36 cellular contexts compared by ENCODE assay signal in genomic region chr7:83751217-83751616, GRCh38.
DNase-seq lines count a peak whose midpoint lies in the region; ATAC-seq and TF ChIP-seq lines count a peak whose summit lies in the region.
"Had no signal": no experiment of that assay in that cellular context is flagged by ENCODE, and none has a peak within 500 bp of the region (broad histone marks: within the 10 kb centered on the region; RNA-seq: fewer than 3 reads in every experiment).

No MANE protein-coding gene starts in this region.

- no peaks in the 10 kb centered on the region for H3K79me2 ChIP-seq in fibroblast of lung (ENCODE audit: control insufficient read depth, insufficient read depth, low read length)
- H3K79me2 ChIP-seq: hepatocyte had no signal

- no peaks in the 10 kb centered on the region for H4K20me1 ChIP-seq in fibroblast of lung (ENCODE audit: control insufficient read depth, extremely low read depth, insufficient read depth, low read length)

- 87 to 98% (median 94%) methylated on average over 1 of the region's 1 CpG for WGBS in psoas muscle, 3 donors

- H3K27me3 ChIP-seq in fibroblast of lung (ENCODE audit: control insufficient read depth, insufficient read depth, low read length) (no peaks in the 10 kb centered on the region), psoas muscle (ENCODE audit: insufficient read depth in 3 of 3, low read length in 2 of 3) (no peaks in the 10 kb centered on the region)
- H3K27me3 ChIP-seq: colonic mucosa, esophagus squamous epithelium, hepatocyte, transverse colon had no signal

- peaks cover 6% of the 10 kb centered on the region for H3K4me1 Mint-ChIP-seq in mesothelial cell of epicardium
- H3K4me1 Mint-ChIP-seq: activated B cell treated with CpG ODN at 0.5 μM for 24 hours; activated naive CD8-positive, alpha-beta T cell treated with anti-CD3 and anti-CD28 coated beads for 36 hours; B cell; brain; CD8-positive, alpha-beta memory T cell; immature natural killer cell had no signal

- peaks cover 21% of the 10 kb centered on the region for H3K9me3 Mint-ChIP-seq in mesothelial cell of epicardium

- H3K4me3 Mint-ChIP-seq in mesothelial cell of epicardium, result no peak overlapping the region
- H3K4me3 Mint-ChIP-seq: activated B cell treated with CpG ODN at 0.5 μM for 24 hours; activated CD4-positive, alpha-beta memory T cell treated with anti-CD3 and anti-CD28 coated beads for 36 hours; activated naive CD8-positive, alpha-beta T cell treated with anti-CD3 and anti-CD28 coated beads for 36 hours; B cell; brain; CD8-positive, alpha-beta memory T cell; effector memory CD8-positive, alpha-beta T cell; immature natural killer cell had no signal

- peak; percentile 27 for DNase-seq in Daoy (ENCODE audit: low read depth)
- DNase-seq in amniotic stem cell (lab: John Stamatoyannopoulos, UW), result peak; percentile 3
- peak; percentile 32 to 45 for DNase-seq in fibroblast of lung (ENCODE audit: low read depth in 2 of 2)
- no peak for DNase-seq in mesothelial cell of epicardium (ENCODE audit: low spot score in 2 of 2, unreplicated experiment in 2 of 2)
- no peak for DNase-seq in activated CD4-positive, alpha-beta T cell treated with anti-CD3 and anti-CD28 coated beads, Interleukin-2, amount 50 U/mL, for 1 hour
- DNase-seq in psoas muscle, result no peak
- DNase-seq in iPS-NIHi7 (ENCODE audit: extremely low spot score), result no peak
- no peak for DNase-seq in NCI-H526 (lab: John Stamatoyannopoulos, UW)
- DNase-seq: activated B cell treated with CpG ODN at 0.5 μM for 24 hours; activated CD4-positive, alpha-beta memory T cell treated with anti-CD3 and anti-CD28 coated beads for 36 hours; activated CD8-positive, alpha-beta memory T cell treated with anti-CD3 and anti-CD28 coated beads, Interleukin-2, amount 50 U/mL, for 48 hours; activated naive CD8-positive, alpha-beta T cell treated with anti-CD3 and anti-CD28 coated beads for 36 hours; CD8-positive, alpha-beta memory T cell; colonic mucosa; effector memory CD8-positive, alpha-beta T cell; esophagus squamous epithelium; GF-D8; immature natural killer cell; left ventricle myocardium superior; MM.1S; mucosa of descending colon; NCI-H1417; NCI-H2107; NCI-H510A treated with DMSO at 0.1 percent for 48 hours; NK-92 treated with Interleukin-12 subunit alpha and Interleukin-12 subunit beta, amount 100 ng/mL, for 24 hours; posterior cingulate gyrus; SIG-M5; SW 1271; T1000; transverse colon had no signal

- H3K36me3 ChIP-seq in fibroblast of lung (ENCODE audit: control insufficient read depth, insufficient read depth, low read length), result no peaks in the 10 kb centered on the region
- no peaks in the 10 kb centered on the region for H3K36me3 ChIP-seq in psoas muscle (ENCODE audit: insufficient read depth in 1 of 2, low read depth in 1 of 2)
- H3K36me3 ChIP-seq: colonic mucosa, esophagus squamous epithelium, transverse colon had no signal

- H3K9me3 ChIP-seq in fibroblast of lung (ENCODE audit: control insufficient read depth, insufficient read depth, low read depth, low read length) (no peaks in the 10 kb centered on the region), psoas muscle (no peaks in the 10 kb centered on the region)
- H3K9me3 ChIP-seq: colonic mucosa, mucosa of descending colon, transverse colon had no signal

- H3K27me3 Mint-ChIP-seq in mesothelial cell of epicardium (ENCODE audit: low read depth), result no peaks in the 10 kb centered on the region
- H3K27me3 Mint-ChIP-seq: activated B cell treated with CpG ODN at 0.5 μM for 24 hours; activated CD4-positive, alpha-beta memory T cell treated with anti-CD3 and anti-CD28 coated beads for 36 hours; activated naive CD8-positive, alpha-beta T cell treated with anti-CD3 and anti-CD28 coated beads for 36 hours; B cell; CD8-positive, alpha-beta memory T cell; effector memory CD8-positive, alpha-beta T cell had no signal

- intact Hi-C loops in psoas muscle (cut with DNase I), result no loop called here

- ATAC-seq in psoas muscle, result no peak
- ATAC-seq: effector memory CD8-positive, alpha-beta T cell; K562; left ventricle myocardium superior; mucosa of descending colon; Panc1; sciatic nerve had no signal

- H3K36me3 Mint-ChIP-seq in mesothelial cell of epicardium, result no peaks in the 10 kb centered on the region
- H3K36me3 Mint-ChIP-seq: activated CD4-positive, alpha-beta memory T cell treated with anti-CD3 and anti-CD28 coated beads for 36 hours; activated naive CD8-positive, alpha-beta T cell treated with anti-CD3 and anti-CD28 coated beads for 36 hours; brain; CD8-positive, alpha-beta memory T cell; immature natural killer cell had no signal

- H3K9ac ChIP-seq in fibroblast of lung (ENCODE audit: insufficient read depth, low read length), result no peak overlapping the region

- no peaks in the 10 kb centered on the region for H3K4me1 ChIP-seq in fibroblast of lung (ENCODE audit: control insufficient read depth, extremely low read depth, insufficient read depth, low read length)
- H3K4me1 ChIP-seq in psoas muscle, result no peaks in the 10 kb centered on the region
- H3K4me1 ChIP-seq: colonic mucosa, esophagus squamous epithelium, transverse colon had no signal

- H3K4me3 ChIP-seq in fibroblast of lung (replicated peaks in 1 of 4; ENCODE audit: control extremely low read depth in 1 of 4, insufficient read depth in 1 of 4, low read depth in 3 of 4, low read length in 4 of 4) (no peak overlapping the region), psoas muscle (no peak overlapping the region)
- H3K4me3 ChIP-seq: colonic mucosa, esophagus squamous epithelium, hepatocyte, K562, mucosa of descending colon, transverse colon had no signal

- H3K27ac ChIP-seq in fibroblast of lung (ENCODE audit: insufficient read depth, low read length) (no peak overlapping the region), psoas muscle (no peak overlapping the region)
- H3K27ac ChIP-seq: colonic mucosa, esophagus squamous epithelium, hepatocyte, transverse colon had no signal

- H3K27ac Mint-ChIP-seq in mesothelial cell of epicardium, result peak overlapping the region; percentile 21
- H3K27ac Mint-ChIP-seq: activated B cell treated with CpG ODN at 0.5 μM for 24 hours; activated CD4-positive, alpha-beta memory T cell treated with anti-CD3 and anti-CD28 coated beads for 36 hours; activated naive CD8-positive, alpha-beta T cell treated with anti-CD3 and anti-CD28 coated beads for 36 hours; B cell; brain; CD8-positive, alpha-beta memory T cell; effector memory CD8-positive, alpha-beta T cell; immature natural killer cell had no signal

- no peak overlapping the region for H2AFZ ChIP-seq in fibroblast of lung (ENCODE audit: low read length)
- H2AFZ ChIP-seq: hepatocyte had no signal

- H3K4me2 ChIP-seq in fibroblast of lung (ENCODE audit: extremely low read depth, insufficient read depth, low read length), result no peak overlapping the region
- H3K4me2 ChIP-seq: hepatocyte had no signal

- TF ChIP-seq CTCF in fibroblast of lung (conservative IDR thresholded peaks at IDR 0.05 in 1 of 2, IDR thresholded peaks at IDR 0.05 in 1 of 2; ENCODE audit: low read depth in 1 of 2, low read length in 2 of 2) (no peak), mesothelial cell of epicardium (IDR thresholded peaks at IDR 0.05; ENCODE audit: unreplicated experiment) (no peak), psoas muscle (IDR thresholded peaks at IDR 0.05) (no peak)

Comparison
In these comparisons a context has a peak if more than half of its experiments do, and no peak if none do; other contexts are left out.
1. DNase-seq: peak in Daoy (single experiment), amniotic stem cell (single experiment) and fibroblast of lung (2 of 2); none in mesothelial cell of epicardium (0 of 2), activated CD4-positive, alpha-beta T cell treated with anti-CD3 and anti-CD28 coated beads, Interleukin-2, amount 50 U/mL, for 1 hour (single experiment), psoas muscle (0 of 2), iPS-NIHi7 (single experiment) and NCI-H526 (0 of 2).